In genomic region chr3:114213262-114213668, GRCh38 we compare ENCODE assay signal across 9 cellular contexts. TPM values are rescaled to one million over a fixed set of nuclear protein-coding genes. Genes with fewer than 3 reads are reported as not detected.
DNase-seq lines count a peak whose midpoint lies in the region; ATAC-seq and TF ChIP-seq lines count a peak whose summit lies in the region.
"Had no signal": no experiment of that assay in that cellular context is flagged by ENCODE, and none has a peak within 500 bp of the region (broad histone marks: within the 10 kb centered on the region; RNA-seq: fewer than 3 reads in every experiment).

No MANE protein-coding gene starts in this region.

- peak; percentile 6 for ATAC-seq in GM21447 (IDR thresholded peaks at IDR 0.05; ENCODE audit: unreplicated experiment)

- H3K4me3 Mint-ChIP-seq in glutamatergic neuron (ENCODE audit: unreplicated experiment) = no peak overlapping the region

- H3K27ac Mint-ChIP-seq in glutamatergic neuron (ENCODE audit: unreplicated experiment) = no peak overlapping the region

- H3K4me3 ChIP-seq in HL-60 (replicated peaks; ENCODE audit: insufficient read depth, low read length) = peak overlapping the region; percentile 40
- H3K4me3 ChIP-seq in foreskin fibroblast (ENCODE audit: low read depth in 1 of 2, low read length in 2 of 2) = peak overlapping the region; percentile 38 to 55
- no peak overlapping the region for H3K4me3 ChIP-seq in H7 (ENCODE audit: insufficient read depth, low read depth, low read length)

- no peaks in the 10 kb centered on the region for H3K36me3 Mint-ChIP-seq in glutamatergic neuron (ENCODE audit: unreplicated experiment)

- peaks cover 2% of the 10 kb centered on the region for H3K9me3 Mint-ChIP-seq in glutamatergic neuron (ENCODE audit: unreplicated experiment)

- no peak overlapping the region for H3K27ac ChIP-seq in HL-60 (replicated peaks)

- no peaks in the 10 kb centered on the region for H3K27me3 Mint-ChIP-seq in glutamatergic neuron (ENCODE audit: unreplicated experiment)

- TF ChIP-seq CTCF in HL-60 (IDR thresholded peaks at IDR 0.05; ENCODE audit: insufficient read depth, low read length) = no peak
- TF ChIP-seq CTCF in foreskin fibroblast (IDR thresholded peaks at IDR 0.05; ENCODE audit: low read depth, low read length) = no peak
- TF ChIP-seq CTCF in glutamatergic neuron (IDR thresholded peaks at IDR 0.05; ENCODE audit: partially characterized antibody, unreplicated experiment) = no peak

- H3K27me3 ChIP-seq in HL-60 (ENCODE audit: insufficient read depth, poor library complexity, severe bottlenecking) (peaks cover 7% of the 10 kb centered on the region), H7 (ENCODE audit: control insufficient read depth, insufficient read depth, low read length) (no peaks in the 10 kb centered on the region; the same call in 1 of the 2 replicates)

- DNase-seq in DMS79 (lab: John Stamatoyannopoulos, UW) (peak; percentile 14), HL-60 (ENCODE audit: low read depth in 1 of 2, low spot score in 1 of 2) (no peak), foreskin fibroblast (peak; percentile 81 to 86), SW480 (ENCODE audit: low spot score) (no peak), globus pallidus (ENCODE audit: low spot score) (no peak), glutamatergic neuron (no peak), H7 (no peak)
- DNase-seq: NCI-H1694 had no signal

- H3K4me1 Mint-ChIP-seq in glutamatergic neuron (ENCODE audit: low read depth, unreplicated experiment) = peaks cover 7% of the 10 kb centered on the region

- H3K36me3 ChIP-seq in H7 (replicated peaks; ENCODE audit: control insufficient read depth, insufficient read depth, low read length) = no peaks in the 10 kb centered on the region

RNA-seq across cellular contexts. Expression of gene ZNF80, which starts 24.1 kb away (rescaled TPM):
- total RNA-seq in glutamatergic neuron (ENCODE audit: unreplicated experiment) = not detected
- not detected in 2 replicates for total RNA-seq in H7 (2014; rRNA removed; shearing (Covaris generic))

RNA-seq across cellular contexts. Expression of gene DRD3, which starts 34.4 kb away (rescaled TPM):
- not detected for total RNA-seq in glutamatergic neuron (ENCODE audit: unreplicated experiment)
- not detected in 2 replicates for total RNA-seq in H7 (2014; rRNA removed; shearing (Covaris generic))

Comparison
In these comparisons a context has a peak if more than half of its experiments do, and no peak if none do; other contexts are left out.
1. DNase-seq: peak in DMS79 (single experiment) and foreskin fibroblast (2 of 2); none in HL-60 (0 of 2), SW480 (single experiment), globus pallidus (single experiment), glutamatergic neuron (single experiment) and H7 (single experiment).